In genomic region chr14:30822080-30822571, GRCh38 we compare ENCODE assay signal across 27 cellular contexts.
"Had no signal": no experiment of that assay in that cellular context is flagged by ENCODE, and none has a peak within 500 bp of the region (broad histone marks: within the 10 kb centered on the region; RNA-seq: fewer than 3 reads in every experiment).

No MANE protein-coding gene starts in this region.

- H3K9me3 ChIP-seq: neutrophil had no signal

- H3K27me3 ChIP-seq: breast epithelium, esophagus squamous epithelium, heart right ventricle, neutrophil, upper lobe of right lung had no signal

- H3K36me3 Mint-ChIP-seq: stimulated activated effector memory CD8-positive, alpha-beta T cell treated with anti-CD3 and anti-CD28 coated beads, Interleukin-12 subunit alpha, Interleukin-12 subunit beta, amount 100 ng/mL, for 72 hours had no signal

- DNase-seq: activated CD4-positive, alpha-beta T cell treated with anti-CD3 and anti-CD28 coated beads for 1 hour; activated CD4-positive, alpha-beta T cell treated with anti-CD3 and anti-CD28 coated beads, Interleukin-2, amount 50 U/mL, for 1 hour; activated CD8-positive, alpha-beta T cell treated with anti-CD3 and anti-CD28 coated beads for 36 hours; activated gamma-delta T cell treated with Interleukin-2 at 50 U/mL for 16 hours; activated naive CD4-positive, alpha-beta T cell treated with anti-CD3 and anti-CD28 coated beads, Interleukin-2, amount 50 U/mL, for 16 hours; activated naive CD8-positive, alpha-beta T cell treated with anti-CD3 and anti-CD28 coated beads, Interleukin-2, amount 50 U/mL, for 24 hours; activated T-cell treated with anti-CD3 and anti-CD28 coated beads, Interleukin-2, amount 50 U/mL, for 4 hours; amygdala; central memory CD4-positive, alpha-beta T cell; esophagus squamous epithelium; foreskin melanocyte; heart right ventricle; left ventricle myocardium inferior; naive B cell; nephron progenitor cell; stimulated activated CD4-positive, alpha-beta T cell treated with anti-CD3 and anti-CD28 coated beads, Interleukin-4, amount 100 ng/mL, for 24 hours; stimulated activated naive CD8-positive, alpha-beta T cell treated with anti-CD3 and anti-CD28 coated beads, Interleukin-15, amount 100 ng/mL, for 72 hours; substantia nigra; upper lobe of right lung had no signal

- ATAC-seq: activated CD8-positive, alpha-beta T cell treated with anti-CD3 and anti-CD28 coated beads for 36 hours; activated naive CD8-positive, alpha-beta T cell treated with anti-CD3 and anti-CD28 coated beads, Interleukin-2, amount 50 U/mL, for 24 hours; activated T-cell treated with anti-CD3 and anti-CD28 coated beads, Interleukin-2, amount 50 U/mL, for 4 hours; activated T-helper 17 cell treated with anti-CD3 and anti-CD28 coated beads, Interleukin-2, amount 50 U/mL, for 72 hours; heart right ventricle; sciatic nerve; stimulated activated effector memory CD8-positive, alpha-beta T cell treated with anti-CD3 and anti-CD28 coated beads, Interleukin-12 subunit alpha, Interleukin-12 subunit beta, amount 100 ng/mL, for 72 hours; stimulated activated naive CD8-positive, alpha-beta T cell treated with anti-CD3 and anti-CD28 coated beads, Interleukin-15, amount 100 ng/mL, for 72 hours; upper lobe of right lung; WTC11 had no signal

- H3K27ac ChIP-seq: breast epithelium, esophagus squamous epithelium, heart right ventricle, left ventricle myocardium inferior, neutrophil, skin epidermis, upper lobe of right lung had no signal

- H3K4me1 Mint-ChIP-seq: activated naive CD8-positive, alpha-beta T cell treated with anti-CD3 and anti-CD28 coated beads, Interleukin-2, amount 50 U/mL, for 24 hours; activated T-helper 17 cell treated with anti-CD3 and anti-CD28 coated beads, Interleukin-2, amount 50 U/mL, for 72 hours; naive B cell; nephron progenitor cell; stimulated activated effector memory CD8-positive, alpha-beta T cell treated with anti-CD3 and anti-CD28 coated beads, Interleukin-12 subunit alpha, Interleukin-12 subunit beta, amount 100 ng/mL, for 72 hours; stimulated activated naive CD8-positive, alpha-beta T cell treated with anti-CD3 and anti-CD28 coated beads, Interleukin-15, amount 100 ng/mL, for 72 hours; WTC11 had no signal

- H3K4me3 Mint-ChIP-seq: activated CD8-positive, alpha-beta T cell treated with anti-CD3 and anti-CD28 coated beads for 36 hours; activated naive CD8-positive, alpha-beta T cell treated with anti-CD3 and anti-CD28 coated beads, Interleukin-2, amount 50 U/mL, for 24 hours; activated T-cell treated with anti-CD3 and anti-CD28 coated beads, Interleukin-2, amount 50 U/mL, for 4 hours; activated T-helper 17 cell treated with anti-CD3 and anti-CD28 coated beads, Interleukin-2, amount 50 U/mL, for 72 hours; naive B cell; nephron progenitor cell; stimulated activated effector memory CD8-positive, alpha-beta T cell treated with anti-CD3 and anti-CD28 coated beads, Interleukin-12 subunit alpha, Interleukin-12 subunit beta, amount 100 ng/mL, for 72 hours; stimulated activated naive CD8-positive, alpha-beta T cell treated with anti-CD3 and anti-CD28 coated beads, Interleukin-15, amount 100 ng/mL, for 72 hours; WTC11 had no signal

- H3K4me3 ChIP-seq: breast epithelium, esophagus squamous epithelium, heart right ventricle, left ventricle myocardium inferior, skin epidermis, upper lobe of right lung had no signal

- H3K27ac Mint-ChIP-seq: activated CD8-positive, alpha-beta T cell treated with anti-CD3 and anti-CD28 coated beads for 36 hours; activated naive CD8-positive, alpha-beta T cell treated with anti-CD3 and anti-CD28 coated beads, Interleukin-2, amount 50 U/mL, for 24 hours; activated T-helper 17 cell treated with anti-CD3 and anti-CD28 coated beads, Interleukin-2, amount 50 U/mL, for 72 hours; nephron progenitor cell; progenitor cell of endocrine pancreas; stimulated activated effector memory CD8-positive, alpha-beta T cell treated with anti-CD3 and anti-CD28 coated beads, Interleukin-12 subunit alpha, Interleukin-12 subunit beta, amount 100 ng/mL, for 72 hours; stimulated activated naive CD8-positive, alpha-beta T cell treated with anti-CD3 and anti-CD28 coated beads, Interleukin-15, amount 100 ng/mL, for 72 hours; WTC11 had no signal

- H3K4me1 ChIP-seq: breast epithelium, esophagus squamous epithelium, heart right ventricle, left ventricle myocardium inferior, upper lobe of right lung had no signal

- H3K27me3 Mint-ChIP-seq: progenitor cell of endocrine pancreas had no signal

- H3K36me3 ChIP-seq: breast epithelium, esophagus squamous epithelium, heart right ventricle, left ventricle myocardium inferior, neutrophil, upper lobe of right lung had no signal
